38 cellular contexts compared by ENCODE assay signal in the genomic region with DNA sequence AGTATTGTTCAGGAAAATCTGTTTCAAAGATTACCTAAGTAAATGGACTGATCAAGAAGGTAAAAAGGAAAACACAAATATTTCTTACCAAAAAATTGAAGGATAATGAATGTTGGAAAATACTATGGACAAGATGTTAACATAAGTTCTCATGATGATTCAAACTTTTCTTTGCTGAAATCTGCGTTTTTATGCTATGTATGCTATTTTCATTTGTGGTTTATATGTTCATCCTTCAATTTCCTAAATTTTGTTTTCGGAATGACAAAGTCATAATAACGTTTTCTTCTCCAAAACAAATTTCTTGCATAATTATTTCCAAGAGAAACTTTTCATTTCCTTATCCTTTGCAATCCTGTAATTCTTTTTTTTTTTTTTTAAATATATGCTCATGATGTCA. TPM values are rescaled to one million over a fixed set of nuclear protein-coding genes. Genes with fewer than 3 reads are reported as not detected.
"Had no signal": no experiment of that assay in that cellular context is flagged by ENCODE, and none has a peak within 500 bp of the region (broad histone marks: within the 10 kb centered on the region; RNA-seq: fewer than 3 reads in every experiment).

No MANE protein-coding gene starts in this region.

- H3K36me3 Mint-ChIP-seq: activated CD4-positive, alpha-beta memory T cell treated with anti-CD3 and anti-CD28 coated beads for 36 hours; activated CD8-positive, alpha-beta memory T cell treated with anti-CD3 and anti-CD28 coated beads, Interleukin-2, amount 10 ng/mL, durations not matched to agents 7 days and 5 days; activated naive CD4-positive, alpha-beta T cell treated with anti-CD3 and anti-CD28 coated beads, Interleukin-2, amount 50 U/mL, for 24 hours; activated naive CD8-positive, alpha-beta T cell treated with anti-CD3 and anti-CD28 coated beads for 36 hours had no signal

- FAIRE-seq: bronchial epithelial cell, colon had no signal

- H3K27me3 Mint-ChIP-seq: activated CD4-positive, alpha-beta memory T cell treated with anti-CD3 and anti-CD28 coated beads for 36 hours; activated CD8-positive, alpha-beta memory T cell treated with anti-CD3 and anti-CD28 coated beads, Interleukin-2, amount 10 ng/mL, durations not matched to agents 7 days and 5 days; activated naive CD8-positive, alpha-beta T cell treated with anti-CD3 and anti-CD28 coated beads for 36 hours; activated naive CD8-positive, alpha-beta T cell treated with anti-CD3 and anti-CD28 coated beads, Interleukin-2, amount 50 U/mL, for 24 hours; central memory CD8-positive, alpha-beta T cell; effector memory CD8-positive, alpha-beta T cell had no signal

- H3K4me3 ChIP-seq: adrenal gland, esophagus muscularis mucosa, gastroesophageal sphincter had no signal

- H3K4me1 ChIP-seq: adrenal gland, esophagus muscularis mucosa, gastroesophageal sphincter had no signal

- H3K27me3 ChIP-seq: brain microvascular endothelial cell, esophagus muscularis mucosa, foreskin keratinocyte, gastroesophageal sphincter had no signal

- H3K36me3 ChIP-seq: adrenal gland, brain microvascular endothelial cell, esophagus muscularis mucosa, gastroesophageal sphincter had no signal

- H3K9me3 Mint-ChIP-seq: activated CD4-positive, alpha-beta memory T cell treated with anti-CD3 and anti-CD28 coated beads for 36 hours; activated CD4-positive, alpha-beta T cell treated with anti-CD3 and anti-CD28 coated beads, Interleukin-2, amount 10 ng/mL, durations not matched to agents 24 days and 14 days; activated naive CD4-positive, alpha-beta T cell treated with anti-CD3 and anti-CD28 coated beads for 36 hours; activated naive CD4-positive, alpha-beta T cell treated with anti-CD3 and anti-CD28 coated beads, Interleukin-2, amount 50 U/mL, for 24 hours; activated naive CD8-positive, alpha-beta T cell treated with anti-CD3 and anti-CD28 coated beads for 36 hours; activated naive CD8-positive, alpha-beta T cell treated with anti-CD3 and anti-CD28 coated beads, Interleukin-2, amount 50 U/mL, for 24 hours; activated T-helper 1 cell treated with anti-CD3 and anti-CD28 coated beads, Interleukin-12 subunit alpha, Interleukin-12 subunit beta, Interleukin-2, Interleukin-4 antibody, amounts not matched to agents 30 ng/mL and 10 ng/mL and 1 ng/mL, durations not matched to agents 14 hours and 24 hours and 36 hours; activated T-helper 2 cell treated with anti-CD3 and anti-CD28 coated beads, Interferon-gamma antibody, Interleukin-2, Interleukin-4, amounts not matched to agents 10 μg/mL and 5 μg/mL and 100 μg/mL, durations not matched to agents 14 hours and 24 hours and 36 hours had no signal

- H3K4me1 Mint-ChIP-seq: activated CD4-positive, alpha-beta T cell treated with anti-CD3 and anti-CD28 coated beads for 36 hours; activated CD4-positive, alpha-beta T cell treated with anti-CD3 and anti-CD28 coated beads, Interleukin-2, amount 10 ng/mL, durations not matched to agents 24 days and 14 days; activated CD8-positive, alpha-beta memory T cell treated with anti-CD3 and anti-CD28 coated beads, Interleukin-2, amount 10 ng/mL, durations not matched to agents 7 days and 5 days; activated naive CD4-positive, alpha-beta T cell treated with anti-CD3 and anti-CD28 coated beads, Interleukin-2, amount 50 U/mL, for 24 hours; activated naive CD8-positive, alpha-beta T cell treated with anti-CD3 and anti-CD28 coated beads for 36 hours; activated naive CD8-positive, alpha-beta T cell treated with anti-CD3 and anti-CD28 coated beads, Interleukin-2, amount 50 U/mL, for 24 hours; central memory CD8-positive, alpha-beta T cell had no signal

- H3K4me3 Mint-ChIP-seq: activated CD4-positive, alpha-beta memory T cell treated with anti-CD3 and anti-CD28 coated beads for 36 hours; activated CD4-positive, alpha-beta T cell treated with anti-CD3 and anti-CD28 coated beads for 36 hours; activated CD4-positive, alpha-beta T cell treated with anti-CD3 and anti-CD28 coated beads, Interleukin-2, amount 10 ng/mL, durations not matched to agents 24 days and 14 days; activated CD8-positive, alpha-beta memory T cell treated with anti-CD3 and anti-CD28 coated beads, Interleukin-2, amount 10 ng/mL, durations not matched to agents 7 days and 5 days; activated CD8-positive, alpha-beta T cell treated with anti-CD3 and anti-CD28 coated beads, Interleukin-2, amount 10 ng/mL, durations not matched to agents 7 days and 5 days; activated naive CD4-positive, alpha-beta T cell treated with anti-CD3 and anti-CD28 coated beads for 36 hours; activated naive CD4-positive, alpha-beta T cell treated with anti-CD3 and anti-CD28 coated beads, Interleukin-2, amount 50 U/mL, for 24 hours; activated naive CD8-positive, alpha-beta T cell treated with anti-CD3 and anti-CD28 coated beads for 36 hours; activated naive CD8-positive, alpha-beta T cell treated with anti-CD3 and anti-CD28 coated beads, Interleukin-2, amount 50 U/mL, for 24 hours; activated T-helper 1 cell treated with anti-CD3 and anti-CD28 coated beads, Interleukin-12 subunit alpha, Interleukin-12 subunit beta, Interleukin-2, Interleukin-4 antibody, amounts not matched to agents 30 ng/mL and 10 ng/mL and 1 ng/mL, durations not matched to agents 14 hours and 24 hours and 36 hours; central memory CD8-positive, alpha-beta T cell; effector memory CD8-positive, alpha-beta T cell had no signal

- H3K27ac ChIP-seq: adrenal gland, brain microvascular endothelial cell, esophagus muscularis mucosa, foreskin keratinocyte, gastroesophageal sphincter had no signal

- ATAC-seq: activated CD4-positive, alpha-beta T cell treated with anti-CD3 and anti-CD28 coated beads for 36 hours; activated CD8-positive, alpha-beta memory T cell treated with anti-CD3 and anti-CD28 coated beads, Interleukin-2, amount 10 ng/mL, durations not matched to agents 7 days and 5 days; activated CD8-positive, alpha-beta T cell treated with anti-CD3 and anti-CD28 coated beads, Interleukin-2, amount 10 ng/mL, durations not matched to agents 7 days and 5 days; activated naive CD8-positive, alpha-beta T cell treated with anti-CD3 and anti-CD28 coated beads, Interleukin-2, amount 50 U/mL, for 24 hours; effector memory CD8-positive, alpha-beta T cell; foreskin keratinocyte; gastroesophageal sphincter had no signal

- H3K9me3 ChIP-seq: adrenal gland, esophagus muscularis mucosa, gastroesophageal sphincter had no signal

- DNase-seq: activated CD4-positive, alpha-beta memory T cell treated with anti-CD3 and anti-CD28 coated beads for 36 hours; activated CD4-positive, alpha-beta T cell treated with anti-CD3 and anti-CD28 coated beads for 36 hours; activated CD4-positive, alpha-beta T cell treated with anti-CD3 and anti-CD28 coated beads, Interleukin-2, amount 10 ng/mL, durations not matched to agents 24 days and 14 days; activated CD4-positive, CD25-positive, alpha-beta regulatory T cell; activated CD4-positive, CD25-positive, alpha-beta regulatory T cell treated with anti-CD3 and anti-CD28 coated beads, Interleukin-2, amount 50 U/mL, for 72 hours; activated CD8-positive, alpha-beta memory T cell treated with anti-CD3 and anti-CD28 coated beads, Interleukin-2, amount 10 ng/mL, durations not matched to agents 7 days and 5 days; activated CD8-positive, alpha-beta memory T cell treated with anti-CD3 and anti-CD28 coated beads, Interleukin-2, amount 50 U/mL, for 4 hours; activated CD8-positive, alpha-beta T cell treated with anti-CD3 and anti-CD28 coated beads, Interleukin-2, amount 10 ng/mL, durations not matched to agents 7 days and 5 days; activated effector memory CD4-positive, alpha-beta T cell treated with anti-CD3 and anti-CD28 coated beads, Interleukin-2, amount 50 U/mL, for 16 hours; activated naive CD4-positive, alpha-beta T cell treated with anti-CD3 and anti-CD28 coated beads for 36 hours; activated naive CD8-positive, alpha-beta T cell treated with anti-CD3 and anti-CD28 coated beads for 36 hours; activated naive CD8-positive, alpha-beta T cell treated with anti-CD3 and anti-CD28 coated beads, Interleukin-2, amount 50 U/mL, for 24 hours; activated T-cell treated with anti-CD3 and anti-CD28 coated beads, Interleukin-2, amount 50 U/mL, for 1 hour; activated T-cell treated with anti-CD3 and anti-CD28 coated beads, Interleukin-2, amount 50 U/mL, for 48 hours; adrenal gland; amygdala; aorta; brain microvascular endothelial cell; cortex of kidney; dermis blood vessel endothelial cell; effector CD4-positive, alpha-beta T cell; effector memory CD8-positive, alpha-beta T cell; erythroblast; foreskin keratinocyte; T-helper 2 cell had no signal

- H3K27ac Mint-ChIP-seq: activated CD4-positive, alpha-beta memory T cell treated with anti-CD3 and anti-CD28 coated beads for 36 hours; activated CD4-positive, alpha-beta T cell treated with anti-CD3 and anti-CD28 coated beads for 36 hours; activated CD4-positive, alpha-beta T cell treated with anti-CD3 and anti-CD28 coated beads, Interleukin-2, amount 10 ng/mL, durations not matched to agents 24 days and 14 days; activated CD8-positive, alpha-beta memory T cell treated with anti-CD3 and anti-CD28 coated beads, Interleukin-2, amount 10 ng/mL, durations not matched to agents 7 days and 5 days; activated CD8-positive, alpha-beta T cell treated with anti-CD3 and anti-CD28 coated beads, Interleukin-2, amount 10 ng/mL, durations not matched to agents 7 days and 5 days; activated naive CD4-positive, alpha-beta T cell treated with anti-CD3 and anti-CD28 coated beads for 36 hours; activated naive CD4-positive, alpha-beta T cell treated with anti-CD3 and anti-CD28 coated beads, Interleukin-2, amount 50 U/mL, for 24 hours; activated naive CD8-positive, alpha-beta T cell treated with anti-CD3 and anti-CD28 coated beads for 36 hours; activated naive CD8-positive, alpha-beta T cell treated with anti-CD3 and anti-CD28 coated beads, Interleukin-2, amount 50 U/mL, for 24 hours; activated T-helper 1 cell treated with anti-CD3 and anti-CD28 coated beads, Interleukin-12 subunit alpha, Interleukin-12 subunit beta, Interleukin-2, Interleukin-4 antibody, amounts not matched to agents 30 ng/mL and 10 ng/mL and 1 ng/mL, durations not matched to agents 14 hours and 24 hours and 36 hours; activated T-helper 2 cell treated with anti-CD3 and anti-CD28 coated beads, Interferon-gamma antibody, Interleukin-2, Interleukin-4, amounts not matched to agents 10 μg/mL and 5 μg/mL and 100 μg/mL, durations not matched to agents 14 hours and 24 hours and 36 hours; effector memory CD8-positive, alpha-beta T cell had no signal

RNA-seq across cellular contexts. Expression of gene PF4V1, which starts 7.8 kb away (rescaled TPM):
- total RNA-seq: activated CD4-positive, alpha-beta memory T cell treated with anti-CD3 and anti-CD28 coated beads for 36 hours; activated CD4-positive, alpha-beta T cell treated with anti-CD3 and anti-CD28 coated beads for 36 hours; activated CD4-positive, alpha-beta T cell treated with anti-CD3 and anti-CD28 coated beads, Interleukin-2, amount 10 ng/mL, durations not matched to agents 24 days and 14 days; activated CD8-positive, alpha-beta memory T cell treated with anti-CD3 and anti-CD28 coated beads for 36 hours; activated CD8-positive, alpha-beta memory T cell treated with anti-CD3 and anti-CD28 coated beads, Interleukin-2, amount 10 ng/mL, durations not matched to agents 7 days and 5 days; activated CD8-positive, alpha-beta T cell treated with anti-CD3 and anti-CD28 coated beads, Interleukin-2, amount 10 ng/mL, durations not matched to agents 7 days and 5 days; activated naive CD4-positive, alpha-beta T cell treated with anti-CD3 and anti-CD28 coated beads for 36 hours; activated naive CD8-positive, alpha-beta T cell treated with anti-CD3 and anti-CD28 coated beads for 36 hours; activated T-helper 1 cell treated with anti-CD3 and anti-CD28 coated beads, Interleukin-12 subunit alpha, Interleukin-12 subunit beta, Interleukin-2, Interleukin-4 antibody, amounts not matched to agents 30 ng/mL and 10 ng/mL and 1 ng/mL, durations not matched to agents 14 hours and 24 hours and 36 hours; activated T-helper 2 cell treated with anti-CD3 and anti-CD28 coated beads, Interferon-gamma antibody, Interleukin-2, Interleukin-4, amounts not matched to agents 10 μg/mL and 5 μg/mL and 100 μg/mL, durations not matched to agents 14 hours and 24 hours and 36 hours; adrenal gland; cardiac septum; chondrocyte; esophagus muscularis mucosa; foreskin keratinocyte; gastroesophageal sphincter; glomerular endothelial cell; T-helper 1 cell treated with Interleukin-12 subunit alpha and Interleukin-12 subunit beta and Interleukin-4 antibody, amounts not matched to agents 30 ng/mL and 1 ng/mL, for 36 hours had no signal
- polyA plus RNA-seq: adrenal gland, aorta, foreskin keratinocyte had no signal

RNA-seq across cellular contexts. Expression of gene CXCL1, which starts 8.3 kb away (rescaled TPM):
- total RNA-seq: activated CD4-positive, alpha-beta memory T cell treated with anti-CD3 and anti-CD28 coated beads for 36 hours; activated CD4-positive, alpha-beta T cell treated with anti-CD3 and anti-CD28 coated beads for 36 hours; activated CD4-positive, alpha-beta T cell treated with anti-CD3 and anti-CD28 coated beads, Interleukin-2, amount 10 ng/mL, durations not matched to agents 24 days and 14 days; activated CD8-positive, alpha-beta memory T cell treated with anti-CD3 and anti-CD28 coated beads for 36 hours; activated CD8-positive, alpha-beta memory T cell treated with anti-CD3 and anti-CD28 coated beads, Interleukin-2, amount 10 ng/mL, durations not matched to agents 7 days and 5 days; activated CD8-positive, alpha-beta T cell treated with anti-CD3 and anti-CD28 coated beads, Interleukin-2, amount 10 ng/mL, durations not matched to agents 7 days and 5 days; activated naive CD4-positive, alpha-beta T cell treated with anti-CD3 and anti-CD28 coated beads for 36 hours; activated naive CD8-positive, alpha-beta T cell treated with anti-CD3 and anti-CD28 coated beads for 36 hours; activated T-helper 1 cell treated with anti-CD3 and anti-CD28 coated beads, Interleukin-12 subunit alpha, Interleukin-12 subunit beta, Interleukin-2, Interleukin-4 antibody, amounts not matched to agents 30 ng/mL and 10 ng/mL and 1 ng/mL, durations not matched to agents 14 hours and 24 hours and 36 hours; activated T-helper 2 cell treated with anti-CD3 and anti-CD28 coated beads, Interferon-gamma antibody, Interleukin-2, Interleukin-4, amounts not matched to agents 10 μg/mL and 5 μg/mL and 100 μg/mL, durations not matched to agents 14 hours and 24 hours and 36 hours; T-helper 1 cell treated with Interleukin-12 subunit alpha and Interleukin-12 subunit beta and Interleukin-4 antibody, amounts not matched to agents 30 ng/mL and 1 ng/mL, for 36 hours had no signal

RNA-seq across cellular contexts. Expression of gene CXCL6, which starts 24.4 kb away (rescaled TPM):
- total RNA-seq: activated CD4-positive, alpha-beta memory T cell treated with anti-CD3 and anti-CD28 coated beads for 36 hours; activated CD4-positive, alpha-beta T cell treated with anti-CD3 and anti-CD28 coated beads for 36 hours; activated CD4-positive, alpha-beta T cell treated with anti-CD3 and anti-CD28 coated beads, Interleukin-2, amount 10 ng/mL, durations not matched to agents 24 days and 14 days; activated CD8-positive, alpha-beta memory T cell treated with anti-CD3 and anti-CD28 coated beads for 36 hours; activated CD8-positive, alpha-beta memory T cell treated with anti-CD3 and anti-CD28 coated beads, Interleukin-2, amount 10 ng/mL, durations not matched to agents 7 days and 5 days; activated CD8-positive, alpha-beta T cell treated with anti-CD3 and anti-CD28 coated beads, Interleukin-2, amount 10 ng/mL, durations not matched to agents 7 days and 5 days; activated naive CD4-positive, alpha-beta T cell treated with anti-CD3 and anti-CD28 coated beads for 36 hours; activated naive CD8-positive, alpha-beta T cell treated with anti-CD3 and anti-CD28 coated beads for 36 hours; activated T-helper 1 cell treated with anti-CD3 and anti-CD28 coated beads, Interleukin-12 subunit alpha, Interleukin-12 subunit beta, Interleukin-2, Interleukin-4 antibody, amounts not matched to agents 30 ng/mL and 10 ng/mL and 1 ng/mL, durations not matched to agents 14 hours and 24 hours and 36 hours; activated T-helper 2 cell treated with anti-CD3 and anti-CD28 coated beads, Interferon-gamma antibody, Interleukin-2, Interleukin-4, amounts not matched to agents 10 μg/mL and 5 μg/mL and 100 μg/mL, durations not matched to agents 14 hours and 24 hours and 36 hours; bronchial epithelial cell; chondrocyte; T-helper 1 cell treated with Interleukin-12 subunit alpha and Interleukin-12 subunit beta and Interleukin-4 antibody, amounts not matched to agents 30 ng/mL and 1 ng/mL, for 36 hours had no signal
- polyA plus RNA-seq: aorta had no signal
